Comparison of ENCODE assay signal across 11 cellular contexts in the genomic region with DNA sequence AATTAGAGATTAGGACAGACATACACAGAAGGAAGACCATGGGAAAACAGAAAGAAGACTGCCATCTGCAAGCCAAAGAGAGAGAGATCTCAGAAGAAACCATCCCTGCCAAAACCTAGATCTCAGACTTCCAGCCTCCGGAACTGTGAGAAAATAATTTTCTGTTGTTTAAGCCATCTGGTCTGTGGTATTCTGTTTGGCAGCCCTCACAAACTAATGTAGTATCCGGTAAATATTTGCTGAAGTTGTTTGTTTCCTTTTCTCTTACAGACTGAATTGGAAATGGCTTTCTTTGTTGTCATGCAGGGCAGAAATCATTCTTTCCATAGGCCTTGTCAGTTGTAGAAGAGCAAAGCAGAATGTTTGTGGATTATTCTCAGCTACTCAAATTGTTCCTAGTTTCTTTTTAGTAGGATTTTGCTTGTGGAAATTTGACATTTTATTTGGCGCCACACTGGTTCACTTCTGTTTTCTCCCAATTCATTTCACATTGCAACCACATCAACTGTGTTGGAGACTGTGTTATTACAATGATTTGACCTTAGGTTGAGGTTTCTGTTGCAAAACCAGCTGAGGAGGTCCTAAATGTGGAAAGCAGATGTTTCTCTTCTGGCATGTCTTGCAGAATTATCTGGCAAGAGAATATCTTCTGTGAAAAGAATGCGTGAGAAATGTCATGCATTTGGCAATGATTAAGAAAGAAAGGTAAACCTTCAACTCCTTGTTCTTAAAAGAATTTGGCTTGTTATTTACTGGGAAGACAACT. TPM values are rescaled to one million over a fixed set of nuclear protein-coding genes. Genes with fewer than 3 reads are reported as not detected.
A peak's percentile ranks its signal among the peaks of the same experiment; 100 is the strongest.
DNase-seq lines count a peak whose midpoint lies in the region; ATAC-seq and TF ChIP-seq lines count a peak whose summit lies in the region.
"Had no signal": no experiment of that assay in that cellular context is flagged by ENCODE, and none has a peak within 500 bp of the region (broad histone marks: within the 10 kb centered on the region; RNA-seq: fewer than 3 reads in every experiment).

No MANE protein-coding gene starts in this region.

- peak; percentile 35 for DNase-seq in DMS79 treated with DMSO at 0.1 percent for 48 hours (lab: John Stamatoyannopoulos, UW)
- no peak for DNase-seq in DMS79 (lab: John Stamatoyannopoulos, UW)
- peak; percentile 91 for DNase-seq in astrocyte of the cerebellum (ENCODE audit: low read depth)
- no peak for DNase-seq in left lobe of liver (ENCODE audit: low spot score)
- peak in 1 of 2 donors; percentile 57 for DNase-seq in tibial nerve (ENCODE audit: low spot score in 2 of 2)
- DNase-seq in activated naive CD4-positive, alpha-beta T cell treated with anti-CD3 and anti-CD28 coated beads, Interleukin-2, amount 50 U/mL, for 16 hours, result no peak
- DNase-seq in left colon, result no peak
- DNase-seq: occipital lobe, WERI-Rb-1 had no signal

- ATAC-seq in left lobe of liver (peak; percentile 18), left colon (no peak), GM19463 (IDR thresholded peaks at IDR 0.05; ENCODE audit: unreplicated experiment) (no peak)
- ATAC-seq: A549 had no signal

- TF ChIP-seq CTCF in astrocyte of the cerebellum (IDR thresholded peaks at IDR 0.05; ENCODE audit: low read depth, low read length, missing control alignments), result no peak
- peak in 1 of 5 experiments; percentile 6 for TF ChIP-seq CTCF in tibial nerve (IDR thresholded peaks at IDR 0.05)

- TF ChIP-seq POLR2A in tibial nerve (IDR thresholded peaks at IDR 0.05), result peak in 1 of 2 donors; percentile 9

- peak in 1 of 2 donors; percentile 91 for TF ChIP-seq EP300 in tibial nerve (IDR thresholded peaks at IDR 0.05)

- H3K4me3 ChIP-seq in astrocyte of the cerebellum (ENCODE audit: low read depth, low read length), result no peak overlapping the region
- peak overlapping the region in 1 of 4 donors; percentile 14 for H3K4me3 ChIP-seq in tibial nerve
- H3K4me3 ChIP-seq: A549 had no signal

- no peaks in the 10 kb centered on the region for H3K9me3 ChIP-seq in tibial nerve
- H3K9me3 ChIP-seq: A549 had no signal

- H3K27me3 ChIP-seq in tibial nerve, result no peaks in the 10 kb centered on the region

- intact Hi-C loops in left colon (cut with DNase I, micrococcal nuclease), result no loop called here

- WGBS in tibial nerve, 2 donors, result 7 to 16% methylated on average over 4 of the region's 4 CpGs

- H3K27ac ChIP-seq in tibial nerve, result peak overlapping the region in 3 of 4 donors; percentile 47 to 69 (median 64)
- H3K27ac ChIP-seq: A549, WERI-Rb-1 had no signal

- peaks cover 0 to 27% (median 7%) of the 10 kb centered on the region in 4 donors for H3K4me1 ChIP-seq in tibial nerve
- H3K4me1 ChIP-seq: A549 had no signal

- in situ Hi-C loops in astrocyte of the cerebellum (cut with HindIII; ENCODE audit: low sequenced_read_pairs), result no loop called here

- no peaks in the 10 kb centered on the region for H3K36me3 ChIP-seq in tibial nerve
- H3K36me3 ChIP-seq: WERI-Rb-1 had no signal

RNA-seq across cellular contexts. Expression of gene ACTA2, which starts 25.9 kb away (rescaled TPM):
- total RNA-seq in left lobe of liver, result 17.0 TPM
- total RNA-seq in tibial nerve, result 100 to 1,000 TPM; 340 to 708 (median 458) TPM
- 100 to 1,000 TPM in 1 of 2 donors, 10 to 100 TPM in 1; 57.1 to 245 TPM for total RNA-seq in left colon

RNA-seq across cellular contexts. Expression of gene STAMBPL1, which starts 46.6 kb away (rescaled TPM):
- total RNA-seq in left lobe of liver (1.8 TPM), tibial nerve (10 to 100 TPM; 14.2 to 34.5 (median 25.5) TPM), left colon (10 to 100 TPM; 14.8 to 22.4 TPM)

Comparison
In these comparisons a context has a peak if more than half of its experiments do, and no peak if none do; other contexts are left out.
1. DNase-seq: peak in DMS79 treated with DMSO at 0.1 percent for 48 hours (single experiment) and astrocyte of the cerebellum (single experiment); none in DMS79 (single experiment), left lobe of liver (single experiment), activated naive CD4-positive, alpha-beta T cell treated with anti-CD3 and anti-CD28 coated beads, Interleukin-2, amount 50 U/mL, for 16 hours (single experiment) and left colon (0 of 2).